Comparison of ENCODE assay signal across 10 cellular contexts in the genomic region with DNA sequence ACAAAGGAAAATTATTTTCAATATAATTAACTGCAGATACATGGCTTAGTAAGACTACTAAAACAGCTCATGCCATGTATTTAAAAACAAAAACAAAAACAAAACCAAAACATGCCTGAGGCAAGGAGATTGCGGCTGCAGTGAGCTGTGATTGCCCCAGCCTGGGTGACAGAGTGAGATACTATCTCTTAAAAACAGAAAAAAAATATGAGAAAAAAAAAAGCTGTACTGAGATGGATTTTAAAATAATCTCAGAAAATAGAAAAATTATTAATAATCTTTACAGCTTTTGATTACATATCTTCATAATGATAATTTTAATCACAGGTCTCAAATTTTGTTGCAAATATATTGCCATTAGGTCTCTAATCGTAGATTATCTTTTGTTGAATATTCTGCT. TPM values are rescaled to one million over a fixed set of nuclear protein-coding genes. Genes with fewer than 3 reads are reported as not detected.
DNase-seq lines count a peak whose midpoint lies in the region; ATAC-seq, FAIRE-seq and TF ChIP-seq lines count a peak whose summit lies in the region.
"Had no signal": no experiment of that assay in that cellular context is flagged by ENCODE, and none has a peak within 500 bp of the region (broad histone marks: within the 10 kb centered on the region; RNA-seq: fewer than 3 reads in every experiment).

No MANE protein-coding gene starts in this region.

- H3K4me3 ChIP-seq in breast epithelium, result no peak overlapping the region
- peak overlapping the region; percentile 16 to 38; a peak in 2 of 4 replicates for H3K4me3 ChIP-seq in Panc1 (ENCODE audit: low read depth in 2 of 2, low read length in 2 of 2)

- H3K27me3 ChIP-seq in breast epithelium, result no peaks in the 10 kb centered on the region
- no peaks in the 10 kb centered on the region for H3K27me3 ChIP-seq in Panc1 (ENCODE audit: control insufficient read depth, insufficient read depth, low read length)

- ATAC-seq in Panc1 (no peak; the same call in 1 of the 2 replicates), GM21737 (IDR thresholded peaks at IDR 0.05; ENCODE audit: unreplicated experiment) (no peak), HG03097 (IDR thresholded peaks at IDR 0.05; ENCODE audit: low FRiP score, unreplicated experiment) (no peak)
- ATAC-seq in stimulated activated naive CD8-positive, alpha-beta T cell treated with anti-CD3 and anti-CD28 coated beads, Interleukin-15, amount 100 ng/mL, for 72 hours, result no peak

- TF ChIP-seq CTCF in MCF 10A (IDR thresholded peaks at IDR 0.05; ENCODE audit: unreplicated experiment) (no peak), breast epithelium (IDR thresholded peaks at IDR 0.05) (no peak), Panc1 (IDR thresholded peaks at IDR 0.05) (no peak)

- in situ Hi-C loops in Panc1 (cut with HindIII; ENCODE audit: low pct_unique_long_range_greater_than_20kb, low sequenced_read_pairs), result no loop called here

- intact Hi-C loops in MCF 10A (cut with micrococcal nuclease) (loop anchor here (1.0 kb wide), 2 partner anchors 132 to 208 kb away; no protein-coding TSS in a partner anchor), breast epithelium (cut with DNase I; ENCODE audit: low total_unique reads) (no loop called here), Panc1 (cut with micrococcal nuclease; ENCODE audit: unreplicated experiment) (loop anchor here (10.0 kb wide), 1 partner anchor 208 kb away; no protein-coding TSS in a partner anchor)

- H3K9me3 ChIP-seq in breast epithelium (no peaks in the 10 kb centered on the region), Panc1 (ENCODE audit: control insufficient read depth, insufficient read depth, low read depth, low read length) (no peaks in the 10 kb centered on the region)

- H3K4me1 ChIP-seq in breast epithelium, result no peaks in the 10 kb centered on the region
- H3K4me1 ChIP-seq in Panc1 (ENCODE audit: control insufficient read depth, insufficient read depth, low read length), result no peaks in the 10 kb centered on the region; the same call in 1 of the 2 replicates

- H3K27ac Mint-ChIP-seq in MCF 10A (ENCODE audit: low read depth, unreplicated experiment), result no peak overlapping the region
- no peak overlapping the region for H3K27ac Mint-ChIP-seq in stimulated activated naive CD8-positive, alpha-beta T cell treated with anti-CD3 and anti-CD28 coated beads, Interleukin-15, amount 100 ng/mL, for 72 hours

- POLR2A ChIA-PET in MCF 10A (lab: Yijun Ruan, JAX), result interaction anchor here (0.6 to 3.6 kb wide), 24 partner anchors 14 to 333 kb away, joined by 3 to 40 read pairs (median 4); a partner anchor contains a TSS
- POLR2A ChIA-PET in Panc1 (lab: Charles Lee), result interaction anchor here (0.6 kb wide), 2 partner anchors 7 to 17 kb away, joined by 3 read pairs; no protein-coding TSS in a partner anchor

- DNase-seq in MCF 10A (ENCODE audit: unreplicated experiment) (no peak), breast epithelium (ENCODE audit: low spot score in 2 of 2) (no peak), Panc1 (ENCODE audit: low read depth, low spot score) (no peak), SW480 (ENCODE audit: low spot score) (no peak)
- DNase-seq in stimulated activated naive CD8-positive, alpha-beta T cell treated with anti-CD3 and anti-CD28 coated beads, Interleukin-15, amount 100 ng/mL, for 72 hours, result no peak
- DNase-seq: GOT3 had no signal

- H3K36me3 ChIP-seq in breast epithelium (no peaks in the 10 kb centered on the region), Panc1 (ENCODE audit: control insufficient read depth, insufficient read depth, low read length) (no peaks in the 10 kb centered on the region)

- no TSS peak for BruUV-seq in MCF 10A (replicated peaks; lab: Mats Ljungman, UMichigan)
- no TSS peak for BruUV-seq in Panc1 (replicated peaks; lab: Mats Ljungman, UMichigan)

- H3K9me3 Mint-ChIP-seq in MCF 10A (ENCODE audit: unreplicated experiment), result no peaks in the 10 kb centered on the region
- H3K9me3 Mint-ChIP-seq in stimulated activated naive CD8-positive, alpha-beta T cell treated with anti-CD3 and anti-CD28 coated beads, Interleukin-15, amount 100 ng/mL, for 72 hours, result no peaks in the 10 kb centered on the region

- FAIRE-seq in endometrium (lab: Jason Lieb, UNC), result peak; percentile 37

- H3K4me1 Mint-ChIP-seq in MCF 10A (ENCODE audit: insufficient read depth, unreplicated experiment), result peaks cover 6% of the 10 kb centered on the region
- peaks cover 6% of the 10 kb centered on the region for H3K4me1 Mint-ChIP-seq in stimulated activated naive CD8-positive, alpha-beta T cell treated with anti-CD3 and anti-CD28 coated beads, Interleukin-15, amount 100 ng/mL, for 72 hours

- CTCF ChIA-PET in MCF 10A (lab: Yijun Ruan, JAX), result interaction anchor here (0.6 to 4.9 kb wide), 66 partner anchors 9 to 976 kb away, joined by 3 to 118 read pairs (median 4); a partner anchor contains a TSS
- CTCF ChIA-PET in Panc1 (lab: Charles Lee), result interaction anchor here (0.6 to 1.5 kb wide), 4 partner anchors 24 to 207 kb away, joined by 3 to 10 read pairs (median 6); a partner anchor contains a TSS

- H3K27ac ChIP-seq in breast epithelium, result no peak overlapping the region
- no peak overlapping the region for H3K27ac ChIP-seq in Panc1 (ENCODE audit: low read length)
- H3K27ac ChIP-seq: C4-2B had no signal

- no peaks in the 10 kb centered on the region for H3K27me3 Mint-ChIP-seq in MCF 10A (ENCODE audit: insufficient read depth, unreplicated experiment)
- H3K27me3 Mint-ChIP-seq in stimulated activated naive CD8-positive, alpha-beta T cell treated with anti-CD3 and anti-CD28 coated beads, Interleukin-15, amount 100 ng/mL, for 72 hours, result no peaks in the 10 kb centered on the region

- TF ChIP-seq POLR2A in breast epithelium (IDR thresholded peaks at IDR 0.05), result no peak

- peak overlapping the region; percentile 9 for H3K4me3 Mint-ChIP-seq in MCF 10A (ENCODE audit: unreplicated experiment)
- peak overlapping the region; percentile 41 to 72 for H3K4me3 Mint-ChIP-seq in stimulated activated naive CD8-positive, alpha-beta T cell treated with anti-CD3 and anti-CD28 coated beads, Interleukin-15, amount 100 ng/mL, for 72 hours

- H3K36me3 Mint-ChIP-seq in MCF 10A (ENCODE audit: insufficient read depth, unreplicated experiment), result no peaks in the 10 kb centered on the region

RNA-seq across cellular contexts. Expression of a gene that starts 24.0 kb away (rescaled TPM):
- total RNA-seq in MCF 10A (2022), result 10.3 and 10.4 TPM in 2 replicates
- 1 to 10 TPM; 1.9 to 5.6 (median 2.6) TPM for total RNA-seq in breast epithelium
- total RNA-seq in Panc1 (2021; ENCODE audit: unreplicated experiment), result 11.4 TPM
- polyA plus RNA-seq in Panc1 (2012; ENCODE audit: insufficient read length), result 2.4 TPM

Comparison
In these comparisons a context has a peak if more than half of its experiments do, and no peak if none do; other contexts are left out.
1. H3K4me3 ChIP-seq: peak in Panc1 (2 of 2); none in breast epithelium (0 of 3).